In genomic region chr6:27332692-27333641, GRCh38 we compare ENCODE assay signal across 9 cellular contexts. TPM values are rescaled to one million over a fixed set of nuclear protein-coding genes. Genes with fewer than 3 reads are reported as not detected.
DNase-seq lines count a peak whose midpoint lies in the region; ATAC-seq and TF ChIP-seq lines count a peak whose summit lies in the region.
"Had no signal": no experiment of that assay in that cellular context is flagged by ENCODE, and none has a peak within 500 bp of the region (broad histone marks: within the 10 kb centered on the region; RNA-seq: fewer than 3 reads in every experiment).

No MANE protein-coding gene starts in this region.

- no peak overlapping the region for H3K27ac ChIP-seq in foreskin keratinocyte
- H3K27ac ChIP-seq: epithelial cell of prostate had no signal

- no peaks in the 10 kb centered on the region for H3K4me1 ChIP-seq in foreskin keratinocyte

- peaks cover 3% of the 10 kb centered on the region for H3K27me3 ChIP-seq in foreskin keratinocyte

- ATAC-seq in foreskin keratinocyte (peak; percentile 78), GM18505 (IDR thresholded peaks at IDR 0.05; ENCODE audit: unreplicated experiment) (no peak)

- no peak for TF ChIP-seq POLR2A in GM18505 (IDR thresholded peaks at IDR 0.05; ENCODE audit: borderline replicate concordance, extremely low read depth, insufficient read depth, insufficient read length)

- peak; percentile 3 for TF ChIP-seq CTCF in foreskin keratinocyte (conservative IDR thresholded peaks at IDR 0.05)

- DNase-seq in activated gamma-delta T cell treated with Interleukin-2 at 50 U/mL for 16 hours (peak; percentile 30), activated gamma-delta T cell (lab: John Stamatoyannopoulos, UW) (no peak), NCI-H524 treated with DMSO at 0.1 percent for 48 hours (lab: John Stamatoyannopoulos, UW) (peak; percentile 50), activated T-cell treated with anti-CD3 and anti-CD28 coated beads for 24 hours (ENCODE audit: low read depth) (peak; percentile 50), foreskin keratinocyte (peak; percentile 59 to 82), smooth muscle cell of the brain vasculature (ENCODE audit: low read depth, low spot score) (peak; percentile 3)
- DNase-seq in NK-92 treated with Interleukin-12 subunit alpha and Interleukin-12 subunit beta, amount 100 ng/mL, for 24 hours (lab: John Stamatoyannopoulos, UW): no peak

RNA-seq across cellular contexts. Expression of gene POM121L2, which starts 20.9 kb away (rescaled TPM):
- total RNA-seq in foreskin keratinocyte: not detected in 2 replicates
- not detected in 2 replicates for polyA plus RNA-seq in foreskin keratinocyte

RNA-seq across cellular contexts. Expression of gene ZNF391, which starts 55.6 kb away (rescaled TPM):
- total RNA-seq in foreskin keratinocyte: 3.5 and 3.8 TPM in 2 replicates
- 1.3 and 1.6 TPM in 2 replicates for polyA plus RNA-seq in foreskin keratinocyte

Comparison
In these comparisons a context has a peak if more than half of its experiments do, and no peak if none do; other contexts are left out.
1. DNase-seq: peak in activated gamma-delta T cell treated with Interleukin-2 at 50 U/mL for 16 hours (single experiment), NCI-H524 treated with DMSO at 0.1 percent for 48 hours (single experiment), activated T-cell treated with anti-CD3 and anti-CD28 coated beads for 24 hours (single experiment), foreskin keratinocyte (2 of 2) and smooth muscle cell of the brain vasculature (single experiment); none in activated gamma-delta T cell (single experiment) and NK-92 treated with Interleukin-12 subunit alpha and Interleukin-12 subunit beta, amount 100 ng/mL, for 24 hours (single experiment).